1 cellular context compared by ENCODE assay signal in the genomic region with DNA sequence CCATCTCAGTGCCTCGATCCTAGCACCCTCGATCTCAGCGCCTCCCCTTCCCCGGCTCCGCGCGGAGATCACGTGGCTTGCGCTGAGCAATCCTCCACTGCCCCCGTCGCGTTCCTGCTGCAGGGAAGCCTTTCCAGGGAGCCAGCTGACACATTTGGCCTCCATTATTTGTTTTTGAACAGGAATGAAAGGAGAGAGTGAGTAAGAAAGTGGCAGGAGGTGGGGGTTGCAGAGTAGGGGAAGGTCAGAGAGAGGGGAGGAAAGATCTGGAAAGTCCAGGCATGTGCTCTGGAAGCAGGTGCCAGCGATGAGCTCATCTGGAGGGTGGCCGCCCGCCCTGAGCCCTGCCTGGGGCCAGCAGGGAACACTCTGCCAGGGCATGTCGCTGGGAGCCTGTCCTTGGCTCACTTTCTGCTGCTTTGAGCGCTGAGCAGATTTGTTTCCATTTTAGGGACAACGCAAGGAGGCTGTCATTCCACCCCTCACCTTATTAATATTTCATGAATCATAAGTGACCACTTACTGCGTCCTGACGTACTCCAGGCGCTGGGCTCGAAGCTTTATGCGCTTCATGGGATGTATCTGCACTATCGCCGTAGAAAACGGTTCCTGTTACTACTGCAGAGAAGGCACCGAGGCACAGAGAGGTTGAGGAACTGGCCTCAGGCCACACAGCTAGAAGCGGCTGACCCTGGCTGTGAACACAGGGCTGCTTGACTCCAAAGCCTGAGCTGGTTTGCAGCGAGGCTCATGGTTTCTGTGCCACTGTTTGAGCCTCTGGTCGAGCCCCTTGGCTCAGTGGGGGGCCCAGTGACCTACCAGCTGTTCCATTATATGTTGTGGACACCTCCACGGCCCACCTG.
A peak's percentile ranks its signal among the peaks of the same experiment; 100 is the strongest.
TF ChIP-seq lines count a peak whose summit lies in the region.

No MANE protein-coding gene starts in this region.

TF ChIP-seq in HepG2, 621 proteins besides CTCF, POLR2A, EP300 and RAD21 (continued from another document):
- TF ChIP-seq, protein P1, sequence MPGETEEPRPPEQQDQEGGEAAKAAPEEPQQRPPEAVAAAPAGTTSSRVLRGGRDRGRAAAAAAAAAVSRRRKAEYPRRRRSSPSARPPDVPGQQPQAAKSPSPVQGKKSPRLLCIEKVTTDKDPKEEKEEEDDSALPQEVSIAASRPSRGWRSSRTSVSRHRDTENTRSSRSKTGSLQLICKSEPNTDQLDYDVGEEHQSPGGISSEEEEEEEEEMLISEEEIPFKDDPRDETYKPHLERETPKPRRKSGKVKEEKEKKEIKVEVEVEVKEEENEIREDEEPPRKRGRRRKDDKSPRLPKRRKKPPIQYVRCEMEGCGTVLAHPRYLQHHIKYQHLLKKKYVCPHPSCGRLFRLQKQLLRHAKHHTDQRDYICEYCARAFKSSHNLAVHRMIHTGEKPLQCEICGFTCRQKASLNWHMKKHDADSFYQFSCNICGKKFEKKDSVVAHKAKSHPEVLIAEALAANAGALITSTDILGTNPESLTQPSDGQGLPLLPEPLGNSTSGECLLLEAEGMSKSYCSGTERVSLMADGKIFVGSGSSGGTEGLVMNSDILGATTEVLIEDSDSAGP (CRISPR knock-in tag; IDR thresholded peaks at IDR 0.05; ENCODE audit: borderline replicate concordance), result peak; percentile 44; the same call in 1 of the 2 replicates
- TF ChIP-seq CENPX (CRISPR knock-in tag; IDR thresholded peaks at IDR 0.05), result no peak
- TF ChIP-seq RBM22 (optimal IDR thresholded peaks at IDR 0.05; ENCODE audit: low read length), result peak; percentile 52
- TF ChIP-seq ZMYM3 (CRISPR knock-in tag; IDR thresholded peaks at IDR 0.05), result 0 out of 2 replicates have a peak, but pooled peaks have one; percentile 5
- TF ChIP-seq SP140L (CRISPR knock-in tag; IDR thresholded peaks at IDR 0.05; ENCODE audit: borderline replicate concordance), result no peak
- no peak for TF ChIP-seq ZNF772 (CRISPR knock-in tag; IDR thresholded peaks at IDR 0.05)
- TF ChIP-seq ZSCAN12 (CRISPR knock-in tag; IDR thresholded peaks at IDR 0.05), result no peak
- TF ChIP-seq JDP2 (CRISPR knock-in tag; IDR thresholded peaks at IDR 0.05; ENCODE audit: borderline replicate concordance), result no peak
- 0 out of 2 replicates have a peak, but pooled peaks have one; percentile 14 for TF ChIP-seq NRL (CRISPR knock-in tag; IDR thresholded peaks at IDR 0.05; ENCODE audit: borderline replicate concordance)
- no peak for TF ChIP-seq TBL1XR1 (IDR thresholded peaks at IDR 0.05; ENCODE audit: borderline replicate concordance, low read length, partially characterized antibody)
- no peak for TF ChIP-seq ARHGAP35 (CRISPR knock-in tag; IDR thresholded peaks at IDR 0.05; ENCODE audit: borderline replicate concordance)
- TF ChIP-seq ZBTB21 (CRISPR knock-in tag; IDR thresholded peaks at IDR 0.05), result no peak
- TF ChIP-seq, protein P2, sequence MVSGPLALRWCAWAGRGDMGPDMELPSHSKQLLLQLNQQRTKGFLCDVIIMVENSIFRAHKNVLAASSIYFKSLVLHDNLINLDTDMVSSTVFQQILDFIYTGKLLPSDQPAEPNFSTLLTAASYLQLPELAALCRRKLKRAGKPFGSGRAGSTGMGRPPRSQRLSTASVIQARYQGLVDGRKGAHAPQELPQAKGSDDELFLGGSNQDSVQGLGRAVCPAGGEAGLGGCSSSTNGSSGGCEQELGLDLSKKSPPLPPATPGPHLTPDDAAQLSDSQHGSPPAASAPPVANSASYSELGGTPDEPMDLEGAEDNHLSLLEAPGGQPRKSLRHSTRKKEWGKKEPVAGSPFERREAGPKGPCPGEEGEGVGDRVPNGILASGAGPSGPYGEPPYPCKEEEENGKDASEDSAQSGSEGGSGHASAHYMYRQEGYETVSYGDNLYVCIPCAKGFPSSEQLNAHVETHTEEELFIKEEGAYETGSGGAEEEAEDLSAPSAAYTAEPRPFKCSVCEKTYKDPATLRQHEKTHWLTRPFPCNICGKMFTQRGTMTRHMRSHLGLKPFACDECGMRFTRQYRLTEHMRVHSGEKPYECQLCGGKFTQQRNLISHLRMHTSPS (CRISPR knock-in tag; IDR thresholded peaks at IDR 0.05; ENCODE audit: low read depth), result 0 out of 2 replicates have a peak, but pooled peaks have one; percentile 47
- no peak for TF ChIP-seq ATM (IDR thresholded peaks at IDR 0.05; ENCODE audit: borderline replicate concordance)
